Comparison of ENCODE assay signal across 8 cellular contexts in genomic region chr3:14143826-14144225, GRCh38.
DNase-seq lines count a peak whose midpoint lies in the region; ATAC-seq and TF ChIP-seq lines count a peak whose summit lies in the region.

No MANE protein-coding gene starts in this region.

- TF ChIP-seq RAD21 in Ishikawa (IDR thresholded peaks at IDR 0.05; ENCODE audit: low read depth), result no peak

- ATAC-seq in GM21528 (IDR thresholded peaks at IDR 0.05; ENCODE audit: low FRiP score, unreplicated experiment) (no peak), HG03521 (IDR thresholded peaks at IDR 0.05; ENCODE audit: unreplicated experiment) (no peak), HG03159 (IDR thresholded peaks at IDR 0.05; ENCODE audit: unreplicated experiment) (no peak)

- TF ChIP-seq CTCF in astrocyte of the cerebellum (IDR thresholded peaks at IDR 0.05; ENCODE audit: low read depth, low read length, missing control alignments), result no peak

- no peak for TF ChIP-seq EP300 in Ishikawa (IDR thresholded peaks at IDR 0.05; ENCODE audit: borderline replicate concordance)

- DNase-seq in AG08396 (ENCODE audit: low spot score), result peak; percentile 86
- DNase-seq in astrocyte of the cerebellum (ENCODE audit: low read depth), result peak; percentile 93
- DNase-seq in iris pigment epithelial cell (ENCODE audit: low read depth), result peak; percentile 97
- DNase-seq in stromal cell of bone marrow (ENCODE audit: low read depth), result peak; percentile 81

- H3K4me3 ChIP-seq in astrocyte of the cerebellum (ENCODE audit: low read depth, low read length), result no peak overlapping the region

- in situ Hi-C loops in astrocyte of the cerebellum (cut with HindIII; ENCODE audit: low sequenced_read_pairs), result no loop called here

TF ChIP-seq in Ishikawa, 13 proteins besides CTCF, POLR2A, EP300 and RAD21:
- TF ChIP-seq CEBPB (IDR thresholded peaks at IDR 0.05), result peak; percentile 33; the same call in 1 of the 2 replicates
- no peak for TF ChIP-seq EGR1 (IDR thresholded peaks at IDR 0.05)
- 0 out of 2 replicates have a peak, but pooled peaks have one; percentile 26 for TF ChIP-seq TEAD4 (IDR thresholded peaks at IDR 0.05)
